ENCODE assay signal across 15 cellular contexts in the genomic region with DNA sequence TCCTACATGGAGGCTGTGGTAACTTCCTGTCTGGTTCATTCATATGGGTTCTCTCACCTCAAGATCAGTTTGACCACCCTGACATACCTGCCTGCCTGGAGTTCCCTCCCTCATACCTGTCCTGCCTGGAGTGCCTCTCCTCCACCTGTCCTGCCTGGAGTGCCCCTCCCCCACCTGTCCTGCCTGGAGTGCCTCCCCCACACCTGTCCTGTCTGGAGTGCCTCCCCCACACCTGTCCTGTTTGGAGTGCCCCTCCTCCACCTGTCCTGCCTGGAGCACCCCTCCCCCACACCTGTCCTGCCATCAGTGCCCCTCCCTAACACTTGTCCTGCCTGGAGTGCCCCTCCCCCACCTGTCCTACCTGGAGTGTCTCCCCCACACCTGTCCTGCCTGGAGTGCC.
"Had no signal": no experiment of that assay in that cellular context is flagged by ENCODE, and none has a peak within 500 bp of the region (broad histone marks: within the 10 kb centered on the region; RNA-seq: fewer than 3 reads in every experiment).

No MANE protein-coding gene starts in this region.

- H3K36me3 ChIP-seq: gastrocnemius medialis, heart right ventricle, neural progenitor cell, ovary, spleen, thoracic aorta had no signal

- H3K27ac ChIP-seq: epithelial cell of prostate, gastrocnemius medialis, heart right ventricle, neural progenitor cell, ovary, spleen, thoracic aorta had no signal

- H3K4me1 ChIP-seq: gastrocnemius medialis, neural progenitor cell, spleen had no signal

- H3K4me3 ChIP-seq: gastrocnemius medialis, heart right ventricle, neural progenitor cell, ovary, spleen, thoracic aorta had no signal

- ATAC-seq: activated CD4-positive, CD25-positive, alpha-beta regulatory T cell treated with anti-CD3 and anti-CD28 coated beads, Interleukin-2, amount 50 U/mL, for 24 hours; effector memory CD8-positive, alpha-beta T cell; gastrocnemius medialis; sciatic nerve; stimulated activated naive CD8-positive, alpha-beta T cell treated with anti-CD3 and anti-CD28 coated beads, Interleukin-15, amount 100 ng/mL, for 72 hours had no signal

- H3K9me3 ChIP-seq: gastrocnemius medialis, ovary, spleen, thoracic aorta had no signal

- H3K27me3 ChIP-seq: gastrocnemius medialis, heart right ventricle, neural progenitor cell, ovary, spleen had no signal

- DNase-seq: activated naive CD4-positive, alpha-beta T cell treated with Interleukin-2 at 50 U/mL for 16 hours; activated T-cell treated with anti-CD3 and anti-CD28 coated beads for 4 hours; dermis blood vessel endothelial cell; effector memory CD8-positive, alpha-beta T cell; heart right ventricle; left cardiac atrium; ovary; spleen; stimulated activated naive CD8-positive, alpha-beta T cell treated with anti-CD3 and anti-CD28 coated beads, Interleukin-15, amount 100 ng/mL, for 72 hours had no signal
